ENCODE assay signal across 28 cellular contexts in the genomic region with DNA sequence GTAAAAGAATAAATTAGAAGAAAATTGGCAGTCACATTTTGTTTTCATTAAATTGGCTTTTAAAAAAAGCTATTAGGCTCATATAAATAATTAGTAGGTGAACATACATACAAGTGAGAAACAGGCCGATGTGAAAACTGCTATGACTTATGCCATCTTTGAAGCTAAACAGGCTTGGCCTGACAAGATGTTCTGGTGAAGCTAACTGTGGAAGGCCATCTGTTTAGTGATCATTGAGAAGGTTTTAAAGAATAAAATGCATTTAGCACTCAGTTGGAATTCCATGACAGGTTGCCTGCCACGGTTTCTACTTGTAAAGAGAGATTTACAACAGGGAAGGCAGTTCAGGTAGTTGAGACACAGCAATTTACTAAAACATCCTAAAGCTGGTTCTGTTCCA.
"Had no signal": no experiment of that assay in that cellular context is flagged by ENCODE, and none has a peak within 500 bp of the region (broad histone marks: within the 10 kb centered on the region; RNA-seq: fewer than 3 reads in every experiment).

No MANE protein-coding gene starts in this region.

- H3K36me3 Mint-ChIP-seq: naive thymus-derived CD8-positive, alpha-beta T cell; natural killer cell treated with Interleukin-12 subunit alpha and Interleukin-12 subunit beta and Interleukin-15 and Interleukin-18, amount 100 ng/mL, for 72 hours; stimulated activated memory B cell treated with anti-CD40 and anti-IgM and Interleukin-4, amounts not matched to agents 10 μg/mL and 1 μg/mL and 100 μg/mL, for 72 hours; type B pancreatic cell had no signal

- H3K4me3 Mint-ChIP-seq: naive thymus-derived CD8-positive, alpha-beta T cell; natural killer cell treated with Interleukin-12 subunit alpha and Interleukin-12 subunit beta and Interleukin-15 and Interleukin-18, amount 100 ng/mL, for 72 hours; nephron progenitor cell; neural crest cell; stimulated activated memory B cell treated with anti-CD40 and anti-IgM and Interleukin-4, amounts not matched to agents 10 μg/mL and 1 μg/mL and 100 μg/mL, for 72 hours; stimulated activated naive CD8-positive, alpha-beta T cell treated with anti-CD3 and anti-CD28 coated beads, Interleukin-15, amount 100 ng/mL, for 72 hours; type B pancreatic cell had no signal

- H3K27me3 Mint-ChIP-seq: naive thymus-derived CD8-positive, alpha-beta T cell; natural killer cell treated with Interleukin-12 subunit alpha and Interleukin-12 subunit beta and Interleukin-15 and Interleukin-18, amount 100 ng/mL, for 72 hours; progenitor cell of endocrine pancreas; stimulated activated memory B cell treated with anti-CD40 and anti-IgM and Interleukin-4, amounts not matched to agents 10 μg/mL and 1 μg/mL and 100 μg/mL, for 72 hours; stimulated activated naive CD8-positive, alpha-beta T cell treated with anti-CD3 and anti-CD28 coated beads, Interleukin-15, amount 100 ng/mL, for 72 hours had no signal

- H3K27ac Mint-ChIP-seq: naive thymus-derived CD8-positive, alpha-beta T cell; natural killer cell treated with Interleukin-12 subunit alpha and Interleukin-12 subunit beta and Interleukin-15 and Interleukin-18, amount 100 ng/mL, for 72 hours; nephron progenitor cell; progenitor cell of endocrine pancreas; stimulated activated memory B cell treated with anti-CD40 and anti-IgM and Interleukin-4, amounts not matched to agents 10 μg/mL and 1 μg/mL and 100 μg/mL, for 72 hours; stimulated activated naive CD8-positive, alpha-beta T cell treated with anti-CD3 and anti-CD28 coated beads, Interleukin-15, amount 100 ng/mL, for 72 hours; type B pancreatic cell had no signal

- H3K4me1 Mint-ChIP-seq: naive thymus-derived CD8-positive, alpha-beta T cell; nephron progenitor cell; neural crest cell; stimulated activated memory B cell treated with anti-CD40 and anti-IgM and Interleukin-4, amounts not matched to agents 10 μg/mL and 1 μg/mL and 100 μg/mL, for 72 hours; stimulated activated naive CD8-positive, alpha-beta T cell treated with anti-CD3 and anti-CD28 coated beads, Interleukin-15, amount 100 ng/mL, for 72 hours had no signal

- DNase-seq: naive thymus-derived CD8-positive, alpha-beta T cell; nephron progenitor cell; nucleus accumbens; pancreas; posterior cingulate gyrus; psoas muscle; right cardiac atrium; right lobe of liver; spleen; stimulated activated CD4-positive, alpha-beta T cell treated with anti-CD3 and anti-CD28 coated beads, Interleukin-12 subunit alpha, Interleukin-12 subunit beta, amount 100 ng/mL, for 4 hours; stimulated activated CD4-positive, alpha-beta T cell treated with anti-CD3 and anti-CD28 coated beads, Interleukin-1b, Interleukin-23, amount 100 ng/mL, for 48 hours; stimulated activated CD4-positive, alpha-beta T cell treated with anti-CD3 and anti-CD28 coated beads, Interleukin-4, amount 100 ng/mL, for 1 hour; stimulated activated CD4-positive, alpha-beta T cell treated with anti-CD3 and anti-CD28 coated beads, Interleukin-4, amount 100 ng/mL, for 4 hours; stimulated activated CD8-positive, alpha-beta memory T cell treated with anti-CD3 and anti-CD28 coated beads, Interleukin-4, amount 100 ng/mL, for 48 hours; stimulated activated naive CD4-positive, alpha-beta T cell; stimulated activated naive CD8-positive, alpha-beta T cell treated with anti-CD3 and anti-CD28 coated beads, Interleukin-15, amount 100 ng/mL, for 72 hours; stimulated activated naive CD8-positive, alpha-beta T cell treated with anti-CD3 and anti-CD28 coated beads, Interleukin-15, Interleukin-2, amounts not matched to agents 100 U/mL and 50 U/mL, for 24 hours; substantia nigra; testis; tibial artery; transverse colon; upper lobe of right lung; uterus had no signal

- H3K9me3 Mint-ChIP-seq: nephron progenitor cell, type B pancreatic cell had no signal
